In the genomic region with DNA sequence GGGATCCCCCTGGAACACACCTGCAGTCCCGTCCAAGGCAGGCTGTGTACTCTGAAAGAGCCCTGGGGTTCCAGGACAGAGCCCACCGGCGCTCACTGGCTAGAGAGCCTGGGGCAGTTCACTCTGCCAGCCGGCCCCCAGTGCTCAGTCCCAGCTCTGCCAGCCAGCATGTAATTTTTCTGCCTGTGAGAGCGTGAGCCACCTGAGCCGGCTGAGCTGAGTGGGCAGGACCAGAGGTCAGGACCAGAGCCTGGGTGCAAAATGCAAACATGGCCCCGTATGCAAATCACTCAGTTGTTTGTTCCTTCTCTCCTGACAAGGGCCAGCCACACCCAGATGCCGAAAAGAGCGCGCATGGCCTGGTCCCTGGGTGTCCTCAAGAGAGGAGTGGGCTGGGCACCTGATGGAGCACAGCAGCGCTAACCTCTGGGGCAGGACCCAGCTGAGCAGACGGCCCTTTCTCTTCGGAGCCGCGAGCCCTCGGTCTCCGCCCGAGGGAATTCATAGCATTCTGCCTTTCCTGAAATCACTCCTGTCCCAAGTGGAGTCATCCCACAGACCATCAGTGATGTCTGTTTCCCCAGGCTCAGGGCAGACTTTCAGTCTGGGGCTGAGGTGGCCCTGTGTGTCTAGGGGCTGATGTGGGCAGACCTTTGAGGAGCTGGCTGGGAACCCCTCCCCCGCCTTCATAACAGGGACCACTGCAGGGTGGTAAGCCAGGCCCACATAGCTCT, we compare ENCODE assay signal across 9 cellular contexts. TPM values are rescaled to one million over a fixed set of nuclear protein-coding genes. Genes with fewer than 3 reads are reported as not detected.
DNase-seq lines count a peak whose midpoint lies in the region; ATAC-seq and TF ChIP-seq lines count a peak whose summit lies in the region.
"Had no signal": no experiment of that assay in that cellular context is flagged by ENCODE, and none has a peak within 500 bp of the region (broad histone marks: within the 10 kb centered on the region; RNA-seq: fewer than 3 reads in every experiment).

No MANE protein-coding gene starts in this region.

- no peaks in the 10 kb centered on the region; the same call in 2 of the 3 replicates for H3K9me3 Mint-ChIP-seq in GM23338
- H3K9me3 Mint-ChIP-seq in nephron progenitor cell = no peaks in the 10 kb centered on the region
- H3K9me3 Mint-ChIP-seq in natural killer cell treated with Interleukin-12 subunit alpha and Interleukin-12 subunit beta and Interleukin-15 and Interleukin-18, amount 100 ng/mL, for 72 hours = no peaks in the 10 kb centered on the region

- H3K36me3 ChIP-seq in GM23338 (ENCODE audit: insufficient read depth) = no peaks in the 10 kb centered on the region
- no peaks in the 10 kb centered on the region for H3K36me3 ChIP-seq in OCI-LY7 (ENCODE audit: insufficient read depth, low read length)

- H3K4me3 Mint-ChIP-seq in GM23338 (no peak overlapping the region), nephron progenitor cell (no peak overlapping the region)
- no peak overlapping the region for H3K4me3 Mint-ChIP-seq in natural killer cell treated with Interleukin-12 subunit alpha and Interleukin-12 subunit beta and Interleukin-15 and Interleukin-18, amount 100 ng/mL, for 72 hours

- TSS peak; percentile 98 for BruUV-seq in OCI-LY7 (replicated peaks; lab: Mats Ljungman, UMichigan)

- H3K27ac Mint-ChIP-seq in GM23338 = peak overlapping the region; percentile 62; the same call in 1 of the 2 replicates
- peak overlapping the region; percentile 25 for H3K27ac Mint-ChIP-seq in nephron progenitor cell
- H3K27ac Mint-ChIP-seq in natural killer cell treated with Interleukin-12 subunit alpha and Interleukin-12 subunit beta and Interleukin-15 and Interleukin-18, amount 100 ng/mL, for 72 hours = no peak overlapping the region

- H2AFZ ChIP-seq in GM23338 = peak overlapping the region; percentile 28; the same call in 1 of the 2 replicates
- no peak overlapping the region for H2AFZ ChIP-seq in OCI-LY7 (ENCODE audit: low read length)

- CTCF ChIA-PET in OCI-LY7 (lab: Charles Lee; ENCODE audit: unreplicated experiment) = interaction anchor here (0.6 to 6.4 kb wide), 13 partner anchors 9 to 112 kb away, joined by 3 to 136 read pairs (median 4); no protein-coding TSS in a partner anchor

- peak overlapping the region; percentile 100 for H3K27ac ChIP-seq in GM23338 (ENCODE audit: low read depth)
- H3K27ac ChIP-seq in OCI-LY7 (ENCODE audit: low read depth, low read length, poor library complexity, severe bottlenecking) = peak overlapping the region; percentile 99
- H3K27ac ChIP-seq: epithelial cell of prostate had no signal

- H3K9me2 ChIP-seq in GM23338 (ENCODE audit: insufficient read depth) (no peaks in the 10 kb centered on the region), OCI-LY7 (ENCODE audit: insufficient read depth, low read length) (no peaks in the 10 kb centered on the region)

- TF ChIP-seq POLR2A in GM15510 (IDR thresholded peaks at IDR 0.05; ENCODE audit: borderline replicate concordance, extremely low read depth, insufficient read length) = peak; percentile 98

- TF ChIP-seq CTCF in GM23338 (conservative IDR thresholded peaks at IDR 0.05; ENCODE audit: low read depth in 2 of 2) = no peak
- TF ChIP-seq CTCF in OCI-LY7 (conservative IDR thresholded peaks at IDR 0.05; ENCODE audit: low read length) = no peak
- TF ChIP-seq CTCF in nephron progenitor cell (IDR thresholded peaks at IDR 0.05) = no peak

- H3K4me1 ChIP-seq in GM23338 (ENCODE audit: insufficient read depth) = peaks cover 43% of the 10 kb centered on the region
- H3K4me1 ChIP-seq in OCI-LY7 (ENCODE audit: insufficient read depth, low read length, poor library complexity, severe bottlenecking) = peaks cover 92% of the 10 kb centered on the region

- DNase-seq in GM23338 (ENCODE audit: low spot score) (no peak), OCI-LY7 (ENCODE audit: low spot score) (peak; percentile 95), nephron progenitor cell (no peak), COR-L47 (lab: John Stamatoyannopoulos, UW) (no peak), SKM-1 (lab: John Stamatoyannopoulos, UW; ENCODE audit: unreplicated experiment) (no peak)
- DNase-seq in activated naive CD4-positive, alpha-beta T cell treated with anti-CD3 and anti-CD28 coated beads, Interleukin-2, amount 50 U/mL, for 16 hours = no peak
- DNase-seq in natural killer cell treated with Interleukin-12 subunit alpha and Interleukin-12 subunit beta and Interleukin-15 and Interleukin-18, amount 100 ng/mL, for 72 hours (ENCODE audit: low spot score) = no peak

- POLR2A ChIA-PET in OCI-LY7 (lab: Charles Lee) = interaction anchor here (0.6 to 7.4 kb wide), 29 partner anchors 9 to 1404 kb away, joined by 3 to 201 read pairs (median 7); partner anchors contain the start of gene PTMA

- H3K79me2 ChIP-seq in GM23338 (replicated peaks; ENCODE audit: insufficient read depth) = no peaks in the 10 kb centered on the region
- H3K79me2 ChIP-seq in OCI-LY7 (ENCODE audit: insufficient read depth, low read depth, low read length) = no peaks in the 10 kb centered on the region

- H3K4me3 ChIP-seq in GM23338 = no peak overlapping the region
- peak overlapping the region; percentile 78 for H3K4me3 ChIP-seq in OCI-LY7 (ENCODE audit: low read depth, low read length, poor library complexity, severe bottlenecking)

- H3F3A ChIP-seq in GM23338 (replicated peaks; ENCODE audit: low read depth) = peaks cover 36% of the 10 kb centered on the region

- no peaks in the 10 kb centered on the region for H3K9me3 ChIP-seq in OCI-LY7 (ENCODE audit: low read length)

- peaks cover 46% of the 10 kb centered on the region for H3K4me1 Mint-ChIP-seq in GM23338
- peaks cover 80% of the 10 kb centered on the region for H3K4me1 Mint-ChIP-seq in nephron progenitor cell
- H3K4me1 Mint-ChIP-seq in natural killer cell treated with Interleukin-12 subunit alpha and Interleukin-12 subunit beta and Interleukin-15 and Interleukin-18, amount 100 ng/mL, for 72 hours (ENCODE audit: low read depth in 2 of 2) = peaks cover 0 to 6% of the 10 kb centered on the region in 2 donors

- ATAC-seq in GM23338 = no peak; the same call in 2 of the 3 replicates
- ATAC-seq in natural killer cell treated with Interleukin-12 subunit alpha and Interleukin-12 subunit beta and Interleukin-15 and Interleukin-18, amount 100 ng/mL, for 72 hours = no peak

- intact Hi-C loops in OCI-LY7 (cut with micrococcal nuclease; ENCODE audit: unreplicated experiment) = loop anchor here (5.0 to 10.0 kb wide), 3 partner anchors 159 to 277 kb away; partner anchors contain the start of genes B3GNT7 and NCL

- H3K4me2 ChIP-seq in GM23338 = peak overlapping the region; percentile 90
- peak overlapping the region; percentile 97 for H3K4me2 ChIP-seq in OCI-LY7 (ENCODE audit: low read length)

- H3K36me3 Mint-ChIP-seq in GM23338 (ENCODE audit: low read depth) = no peaks in the 10 kb centered on the region
- no peaks in the 10 kb centered on the region for H3K36me3 Mint-ChIP-seq in nephron progenitor cell (ENCODE audit: low read depth)
- H3K36me3 Mint-ChIP-seq in natural killer cell treated with Interleukin-12 subunit alpha and Interleukin-12 subunit beta and Interleukin-15 and Interleukin-18, amount 100 ng/mL, for 72 hours = no peaks in the 10 kb centered on the region

- H3K27me3 Mint-ChIP-seq in GM23338 (ENCODE audit: insufficient read depth, low read depth, poor library complexity) = peaks cover 23% of the 10 kb centered on the region
- H3K27me3 Mint-ChIP-seq in nephron progenitor cell (ENCODE audit: low read depth, poor library complexity) = no peaks in the 10 kb centered on the region
- no peaks in the 10 kb centered on the region for H3K27me3 Mint-ChIP-seq in natural killer cell treated with Interleukin-12 subunit alpha and Interleukin-12 subunit beta and Interleukin-15 and Interleukin-18, amount 100 ng/mL, for 72 hours

- H3K27me3 ChIP-seq in GM23338 (ENCODE audit: insufficient read depth) = no peaks in the 10 kb centered on the region

- H4K20me1 ChIP-seq in GM23338 (replicated peaks; ENCODE audit: insufficient read depth) (no peaks in the 10 kb centered on the region), OCI-LY7 (ENCODE audit: insufficient read depth, low read length) (no peaks in the 10 kb centered on the region)

TF ChIP-seq in GM23338, 12 proteins besides CTCF, POLR2A, EP300 and RAD21 (continues in another document):
- no peak for TF ChIP-seq STAT1 (IDR thresholded peaks at IDR 0.05; ENCODE audit: unreplicated experiment)

RNA-seq across cellular contexts. Expression of gene PTMA, which starts 36.5 kb away (rescaled TPM):
- 1,861 and 2,007 TPM in 2 replicates for total RNA-seq in GM23338 (2014; rRNA removed; shearing (Covaris generic))
- 8,990 and 10,188 TPM in 2 replicates for polyA plus RNA-seq in GM23338 (2016; fragmentation: Nextera tagmentation; extraction: Ambion mirVana)
- 2,780 and 3,271 TPM in 2 replicates for total RNA-seq in OCI-LY7 (2014; rRNA removed; shearing (Covaris generic))
- 3,053 and 3,088 TPM in 2 replicates for total RNA-seq in OCI-LY7 (2022)
- total RNA-seq in natural killer cell treated with Interleukin-12 subunit alpha and Interleukin-12 subunit beta and Interleukin-15 and Interleukin-18, amount 100 ng/mL, for 72 hours = 1,000 to 10,000 TPM; 1,013 to 1,764 TPM

Comparison
In these comparisons a context has a peak if more than half of its experiments do, and no peak if none do; other contexts are left out.
1. H3K27ac Mint-ChIP-seq: peak in GM23338 (single experiment) and nephron progenitor cell (single experiment); none in natural killer cell treated with Interleukin-12 subunit alpha and Interleukin-12 subunit beta and Interleukin-15 and Interleukin-18, amount 100 ng/mL, for 72 hours (0 of 2).